1 cellular context compared by ENCODE assay signal in genomic region chr1:62335656-62336055, GRCh38.
TF ChIP-seq lines count a peak whose summit lies in the region.

No MANE protein-coding gene starts in this region.

TF ChIP-seq in HepG2, 621 proteins besides CTCF, POLR2A, EP300 and RAD21:
- TF ChIP-seq IRF9 (CRISPR knock-in tag; IDR thresholded peaks at IDR 0.05; ENCODE audit: borderline replicate concordance), result no peak
- TF ChIP-seq ZNF30 (CRISPR knock-in tag; IDR thresholded peaks at IDR 0.05), result no peak
- no peak for TF ChIP-seq TBP (CRISPR knock-in tag; IDR thresholded peaks at IDR 0.05)
- TF ChIP-seq ZNF562 (CRISPR knock-in tag; IDR thresholded peaks at IDR 0.05; ENCODE audit: borderline replicate concordance), result no peak
- TF ChIP-seq GZF1 (CRISPR knock-in tag; IDR thresholded peaks at IDR 0.05), result no peak
- no peak for TF ChIP-seq CENPT (CRISPR knock-in tag; IDR thresholded peaks at IDR 0.05; ENCODE audit: low read depth)
- no peak for TF ChIP-seq SOX6 (IDR thresholded peaks at IDR 0.05)
- no peak for TF ChIP-seq SOX6 (CRISPR knock-in tag; IDR thresholded peaks at IDR 0.05)
- TF ChIP-seq SP4 (CRISPR knock-in tag; IDR thresholded peaks at IDR 0.05), result no peak
- no peak for TF ChIP-seq NFYB (CRISPR knock-in tag; IDR thresholded peaks at IDR 0.05)
